ENCODE assay signal across 16 cellular contexts in the genomic region with DNA sequence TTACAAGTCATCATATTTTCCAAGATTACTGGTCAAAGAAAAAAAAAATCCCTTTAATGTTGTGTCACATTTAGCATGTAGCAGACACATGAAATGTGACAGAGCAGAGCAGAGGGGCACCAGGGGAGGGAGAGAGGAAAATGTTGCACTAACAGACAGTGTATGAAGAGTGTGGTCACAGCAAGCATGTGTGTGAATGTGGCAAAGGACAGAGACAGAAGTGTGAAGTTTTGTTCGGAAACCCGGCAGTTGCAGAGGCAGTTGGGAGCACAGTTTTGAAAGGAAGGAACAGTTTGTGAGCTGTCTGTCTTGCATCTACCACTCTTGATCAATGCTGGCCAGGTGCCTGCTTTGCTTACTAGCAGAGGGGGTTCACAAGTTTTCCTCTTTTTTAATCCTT.
DNase-seq lines count a peak whose midpoint lies in the region; ATAC-seq and TF ChIP-seq lines count a peak whose summit lies in the region.
"Had no signal": no experiment of that assay in that cellular context is flagged by ENCODE, and none has a peak within 500 bp of the region (broad histone marks: within the 10 kb centered on the region; RNA-seq: fewer than 3 reads in every experiment).

No MANE protein-coding gene starts in this region.

- ATAC-seq in stimulated activated naive CD8-positive, alpha-beta T cell treated with anti-CD3 and anti-CD28 coated beads, Interleukin-15, Interleukin-2, amounts not matched to agents 100 U/mL and 50 U/mL, for 24 hours = peak; percentile 61
- no peak for ATAC-seq in stimulated activated naive CD8-positive, alpha-beta T cell treated with anti-CD3 and anti-CD28 coated beads, Interleukin-15, amount 100 ng/mL, for 72 hours

- no peaks in the 10 kb centered on the region for H3K9me3 Mint-ChIP-seq in T-helper 1 cell treated with Interleukin-12 subunit alpha and Interleukin-12 subunit beta and Interleukin-4 antibody, amounts not matched to agents 30 μg/mL and 1 μg/mL, for 36 hours
- H3K9me3 Mint-ChIP-seq in stimulated activated naive CD8-positive, alpha-beta T cell treated with anti-CD3 and anti-CD28 coated beads, Interleukin-15, amount 100 ng/mL, for 72 hours = no peaks in the 10 kb centered on the region
- H3K9me3 Mint-ChIP-seq in endothelial cell (ENCODE audit: unreplicated experiment) = no peaks in the 10 kb centered on the region

- H3K4me1 Mint-ChIP-seq in T-helper 1 cell treated with Interleukin-12 subunit alpha and Interleukin-12 subunit beta and Interleukin-4 antibody, amounts not matched to agents 30 μg/mL and 1 μg/mL, for 36 hours (ENCODE audit: low read depth) = peaks cover 16% of the 10 kb centered on the region
- peaks cover 29% of the 10 kb centered on the region for H3K4me1 Mint-ChIP-seq in stimulated activated naive CD8-positive, alpha-beta T cell treated with anti-CD3 and anti-CD28 coated beads, Interleukin-15, amount 100 ng/mL, for 72 hours
- H3K4me1 Mint-ChIP-seq in endothelial cell (ENCODE audit: unreplicated experiment) = peaks cover 6% of the 10 kb centered on the region

- no peaks in the 10 kb centered on the region for H3K27me3 Mint-ChIP-seq in T-helper 1 cell treated with Interleukin-12 subunit alpha and Interleukin-12 subunit beta and Interleukin-4 antibody, amounts not matched to agents 30 μg/mL and 1 μg/mL, for 36 hours (ENCODE audit: low read depth)
- no peaks in the 10 kb centered on the region for H3K27me3 Mint-ChIP-seq in stimulated activated naive CD8-positive, alpha-beta T cell treated with anti-CD3 and anti-CD28 coated beads, Interleukin-15, amount 100 ng/mL, for 72 hours
- H3K27me3 Mint-ChIP-seq in endothelial cell (ENCODE audit: unreplicated experiment) = peaks cover 4% of the 10 kb centered on the region

- no peak for TF ChIP-seq CTCF in endothelial cell (IDR thresholded peaks at IDR 0.05; ENCODE audit: unreplicated experiment)

- peak overlapping the region; percentile 18 for H3K27ac Mint-ChIP-seq in T-helper 1 cell treated with Interleukin-12 subunit alpha and Interleukin-12 subunit beta and Interleukin-4 antibody, amounts not matched to agents 30 μg/mL and 1 μg/mL, for 36 hours
- peak overlapping the region in 1 of 2 donors; percentile 92 for H3K27ac Mint-ChIP-seq in stimulated activated naive CD8-positive, alpha-beta T cell treated with anti-CD3 and anti-CD28 coated beads, Interleukin-15, amount 100 ng/mL, for 72 hours
- H3K27ac Mint-ChIP-seq in endothelial cell (ENCODE audit: unreplicated experiment) = no peak overlapping the region

- H3K4me3 Mint-ChIP-seq in T-helper 1 cell treated with Interleukin-12 subunit alpha and Interleukin-12 subunit beta and Interleukin-4 antibody, amounts not matched to agents 30 μg/mL and 1 μg/mL, for 36 hours = no peak overlapping the region
- H3K4me3 Mint-ChIP-seq in stimulated activated naive CD8-positive, alpha-beta T cell treated with anti-CD3 and anti-CD28 coated beads, Interleukin-15, amount 100 ng/mL, for 72 hours = no peak overlapping the region
- peak overlapping the region; percentile 69 for H3K4me3 Mint-ChIP-seq in endothelial cell (ENCODE audit: unreplicated experiment)

- H3K36me3 Mint-ChIP-seq in T-helper 1 cell treated with Interleukin-12 subunit alpha and Interleukin-12 subunit beta and Interleukin-4 antibody, amounts not matched to agents 30 μg/mL and 1 μg/mL, for 36 hours (ENCODE audit: low read depth) = peaks cover 18% of the 10 kb centered on the region
- peaks cover 15% of the 10 kb centered on the region for H3K36me3 Mint-ChIP-seq in endothelial cell (ENCODE audit: low read depth, unreplicated experiment)

- DNase-seq in T-helper 1 cell = no peak
- DNase-seq in stimulated activated naive CD8-positive, alpha-beta T cell treated with anti-CD3 and anti-CD28 coated beads, Interleukin-15, Interleukin-2, amounts not matched to agents 100 U/mL and 50 U/mL, for 24 hours = no peak
- DNase-seq in stimulated activated naive CD8-positive, alpha-beta T cell treated with anti-CD3 and anti-CD28 coated beads, Interleukin-15, amount 100 ng/mL, for 72 hours = no peak
- no peak for DNase-seq in endothelial cell (ENCODE audit: low spot score)
- no peak for DNase-seq in GF-D8 (lab: John Stamatoyannopoulos, UW)
- DNase-seq in effector CD8-positive, alpha-beta T cell (lab: John Stamatoyannopoulos, UW) = no peak
- DNase-seq in COR-L47 (lab: John Stamatoyannopoulos, UW) = no peak
- DNase-seq: Calu3, DMS79, GM23248, MG63, NCI-H1105, NCI-H1694 treated with DMSO at 0.1 percent for 48 hours, NCI-H774, PC-9 had no signal
